ENCODE assay signal across 1 cellular context in the genomic region with DNA sequence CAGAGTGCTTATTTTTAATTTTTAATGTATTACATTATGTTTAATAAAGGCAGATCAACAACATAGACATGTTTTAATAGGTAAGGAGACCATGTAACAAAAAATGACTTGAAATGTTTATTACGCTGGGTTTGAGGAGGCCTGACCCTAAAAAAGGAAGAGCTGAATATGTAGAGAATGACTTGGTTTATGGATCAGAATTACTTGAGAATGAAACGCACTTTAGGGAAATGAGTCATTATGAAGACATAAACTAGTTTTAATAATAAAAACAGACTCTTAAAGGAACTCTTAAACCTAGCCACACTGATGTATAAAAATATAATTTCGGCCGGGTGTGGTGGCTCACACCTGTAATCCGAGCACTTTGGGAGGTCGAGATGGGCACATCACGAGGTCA.
TF ChIP-seq lines count a peak whose summit lies in the region.

No MANE protein-coding gene starts in this region.

TF ChIP-seq in IMR-90, 13 proteins besides CTCF, POLR2A, EP300 and RAD21 (continued from another document):
- TF ChIP-seq MXI1 (IDR thresholded peaks at IDR 0.05; ENCODE audit: borderline replicate concordance, low read depth, low read length) (no peak), SMC3 (IDR thresholded peaks at IDR 0.05; ENCODE audit: low read depth, low read length) (no peak), BHLHE40 (IDR thresholded peaks at IDR 0.05; ENCODE audit: low read depth, low read length) (no peak), RFX5 (IDR thresholded peaks at IDR 0.05; ENCODE audit: low read depth, low read length) (no peak)
